Comparison of ENCODE assay signal across 22 cellular contexts in genomic region chr5:147190236-147190815, GRCh38. TPM values are rescaled to one million over a fixed set of nuclear protein-coding genes. Genes with fewer than 3 reads are reported as not detected.
A peak's percentile ranks its signal among the peaks of the same experiment; 100 is the strongest.
DNase-seq lines count a peak whose midpoint lies in the region; ATAC-seq and TF ChIP-seq lines count a peak whose summit lies in the region.
"Had no signal": no experiment of that assay in that cellular context is flagged by ENCODE, and none has a peak within 500 bp of the region (broad histone marks: within the 10 kb centered on the region; RNA-seq: fewer than 3 reads in every experiment).

No MANE protein-coding gene starts in this region.

- TF ChIP-seq CTCF in fibroblast of mammary gland (conservative IDR thresholded peaks at IDR 0.05; ENCODE audit: control insufficient read depth, insufficient read depth, low read depth, low read length) (no peak), uterus (IDR thresholded peaks at IDR 0.05) (no peak)

- DNase-seq in M059J (ENCODE audit: low read depth) (peak; percentile 30), fibroblast of mammary gland (ENCODE audit: low read depth) (peak; percentile 54), pons (ENCODE audit: low spot score) (peak; percentile 85), uterus (no peak)
- DNase-seq in effector memory CD4-positive, alpha-beta T cell = no peak
- no peak for DNase-seq in stimulated activated naive CD4-positive, alpha-beta T cell treated with Interleukin-2 at 50 U/mL for 16 hours (lab: John Stamatoyannopoulos, UW)
- DNase-seq: activated CD4-positive, alpha-beta T cell treated with anti-CD3 and anti-CD28 coated beads for 48 hours; activated CD8-positive, alpha-beta memory T cell treated with anti-CD3 and anti-CD28 coated beads, Interleukin-2, amount 10 ng/mL, durations not matched to agents 7 days and 5 days; activated naive CD8-positive, alpha-beta T cell treated with anti-CD3 and anti-CD28 coated beads for 36 hours; CD8-positive, alpha-beta memory T cell; dermis blood vessel endothelial cell; gastrocnemius medialis; kidney; MM.1S; stimulated activated CD4-positive, alpha-beta T cell treated with anti-CD3 and anti-CD28 coated beads, Interleukin-2, amount 100 ng/mL, for 24 hours; stimulated activated naive B cell treated with anti-CD40 and anti-IgM and Interleukin-4, amounts not matched to agents 10 μg/mL and 1 μg/mL and 100 μg/mL, for 72 hours; tibial artery had no signal

- peak; percentile 42 for ATAC-seq in GM18858 (IDR thresholded peaks at IDR 0.05; ENCODE audit: unreplicated experiment)
- no peak for ATAC-seq in HG02763 (IDR thresholded peaks at IDR 0.05; ENCODE audit: unreplicated experiment)
- ATAC-seq: activated CD8-positive, alpha-beta memory T cell treated with anti-CD3 and anti-CD28 coated beads, Interleukin-2, amount 10 ng/mL, durations not matched to agents 7 days and 5 days; activated T-helper 17 cell treated with anti-CD3 and anti-CD28 coated beads, Interleukin-2, amount 50 U/mL, for 72 hours; gastrocnemius medialis; HCT116; natural killer cell treated with Interleukin-12 subunit alpha and Interleukin-12 subunit beta and Interleukin-15 and Interleukin-18, amount 100 ng/mL, for 72 hours; stimulated activated naive B cell treated with anti-CD40 and anti-IgM and Interleukin-4, amounts not matched to agents 10 μg/mL and 1 μg/mL and 100 μg/mL, for 72 hours had no signal

- H3K27ac ChIP-seq in effector memory CD4-positive, alpha-beta T cell (ENCODE audit: insufficient read depth, low read length, poor library complexity, severe bottlenecking) = no peak overlapping the region
- no peak overlapping the region for H3K27ac ChIP-seq in uterus
- H3K27ac ChIP-seq: gastrocnemius medialis, tibial artery had no signal

- H3K36me3 ChIP-seq in effector memory CD4-positive, alpha-beta T cell (ENCODE audit: control insufficient read depth, insufficient read depth, low read length) = no peaks in the 10 kb centered on the region
- H3K36me3 ChIP-seq in uterus = no peaks in the 10 kb centered on the region
- H3K36me3 ChIP-seq: gastrocnemius medialis, tibial artery had no signal

- H3K4me1 ChIP-seq in effector memory CD4-positive, alpha-beta T cell (ENCODE audit: control insufficient read depth, insufficient read depth, low read length, poor library complexity, severe bottlenecking) = no peaks in the 10 kb centered on the region
- H3K4me1 ChIP-seq in uterus = no peaks in the 10 kb centered on the region
- H3K4me1 ChIP-seq: gastrocnemius medialis, tibial artery had no signal

- H3K27me3 ChIP-seq in effector memory CD4-positive, alpha-beta T cell (replicated peaks; ENCODE audit: control insufficient read depth, insufficient read depth, low read length, poor library complexity, severe bottlenecking) = no peaks in the 10 kb centered on the region
- H3K27me3 ChIP-seq in uterus = no peaks in the 10 kb centered on the region
- H3K27me3 ChIP-seq: gastrocnemius medialis, tibial artery had no signal

- intact Hi-C loops in uterus (cut with DNase I; ENCODE audit: low total_unique reads) = no loop called here

- H3K4me3 ChIP-seq in fibroblast of mammary gland (ENCODE audit: control insufficient read depth, low read depth, low read length) = no peak overlapping the region
- no peak overlapping the region for H3K4me3 ChIP-seq in effector memory CD4-positive, alpha-beta T cell (ENCODE audit: insufficient read depth, low read depth, low read length, poor library complexity, severe bottlenecking)
- no peak overlapping the region for H3K4me3 ChIP-seq in uterus
- H3K4me3 ChIP-seq: gastrocnemius medialis, tibial artery had no signal

- TF ChIP-seq POLR2A in uterus (IDR thresholded peaks at IDR 0.05) = no peak

- no peaks in the 10 kb centered on the region for H3K9me3 ChIP-seq in effector memory CD4-positive, alpha-beta T cell (ENCODE audit: control insufficient read depth, low read length)
- H3K9me3 ChIP-seq in uterus = no peaks in the 10 kb centered on the region
- H3K9me3 ChIP-seq: gastrocnemius medialis, tibial artery had no signal

RNA-seq across cellular contexts. Expression of gene STK32A, which starts 44.5 kb away (rescaled TPM):
- 0.07 and 0.22 TPM in 2 replicates for total RNA-seq in M059J (2014; rRNA removed; shearing (Covaris generic))
- total RNA-seq in uterus = 1 to 10 TPM in 1 of 4 donors, under 1 TPM in 2, not detected in 1; 0.51 to 2.0 (median 0.97) TPM
- total RNA-seq: activated CD8-positive, alpha-beta memory T cell treated with anti-CD3 and anti-CD28 coated beads, Interleukin-2, amount 10 ng/mL, durations not matched to agents 7 days and 5 days; activated naive CD8-positive, alpha-beta T cell treated with anti-CD3 and anti-CD28 coated beads for 36 hours; activated T-helper 17 cell treated with anti-CD3 and anti-CD28 coated beads, Interleukin-2, amount 50 U/mL, for 72 hours; CD8-positive, alpha-beta memory T cell; dermis blood vessel endothelial cell; natural killer cell treated with Interleukin-12 subunit alpha and Interleukin-12 subunit beta and Interleukin-15 and Interleukin-18, amount 100 ng/mL, for 72 hours had no signal

Comparison
In these comparisons a context has a peak if more than half of its experiments do, and no peak if none do; other contexts are left out.
1. DNase-seq: peak in M059J (single experiment), fibroblast of mammary gland (single experiment) and pons (single experiment); none in effector memory CD4-positive, alpha-beta T cell (0 of 3), uterus (0 of 2) and stimulated activated naive CD4-positive, alpha-beta T cell treated with Interleukin-2 at 50 U/mL for 16 hours (single experiment).